8 cellular contexts compared by ENCODE assay signal in genomic region chr6:12483712-12484111, GRCh38.
DNase-seq lines count a peak whose midpoint lies in the region; ATAC-seq lines count a peak whose summit lies in the region.

No MANE protein-coding gene starts in this region.

- peak; percentile 87 for ATAC-seq in GM21381 (IDR thresholded peaks at IDR 0.05; ENCODE audit: unreplicated experiment)
- no peak for ATAC-seq in central memory CD8-positive, alpha-beta T cell (replicated peaks; ENCODE audit: extremely low read depth, poor library complexity, severe bottlenecking)
- peak; percentile 91 for ATAC-seq in stimulated activated naive CD8-positive, alpha-beta T cell treated with anti-CD3 and anti-CD28 coated beads, Interleukin-15, amount 100 ng/mL, for 72 hours
- no peak for ATAC-seq in HG03521 (IDR thresholded peaks at IDR 0.05; ENCODE audit: unreplicated experiment)

- peak; percentile 98 for DNase-seq in EL
- DNase-seq in HS-5 (ENCODE audit: low read depth): peak; percentile 92
- DNase-seq in central memory CD8-positive, alpha-beta T cell (ENCODE audit: low spot score in 2 of 2): no peak
- DNase-seq in stimulated activated naive CD8-positive, alpha-beta T cell treated with anti-CD3 and anti-CD28 coated beads, Interleukin-15, amount 100 ng/mL, for 72 hours: peak in 1 of 2 donors; percentile 39
- no peak for DNase-seq in D341Med (ENCODE audit: low spot score)
- DNase-seq in NCI-H774 (lab: John Stamatoyannopoulos, UW): no peak

- H3K36me3 Mint-ChIP-seq in central memory CD8-positive, alpha-beta T cell (ENCODE audit: insufficient read depth): no peaks in the 10 kb centered on the region

- no peaks in the 10 kb centered on the region for H3K4me1 Mint-ChIP-seq in central memory CD8-positive, alpha-beta T cell
- H3K4me1 Mint-ChIP-seq in stimulated activated naive CD8-positive, alpha-beta T cell treated with anti-CD3 and anti-CD28 coated beads, Interleukin-15, amount 100 ng/mL, for 72 hours: peaks cover 7% of the 10 kb centered on the region

- peaks cover 12% of the 10 kb centered on the region for H3K27me3 Mint-ChIP-seq in central memory CD8-positive, alpha-beta T cell
- H3K27me3 Mint-ChIP-seq in stimulated activated naive CD8-positive, alpha-beta T cell treated with anti-CD3 and anti-CD28 coated beads, Interleukin-15, amount 100 ng/mL, for 72 hours: no peaks in the 10 kb centered on the region

- no peak overlapping the region for H3K27ac Mint-ChIP-seq in central memory CD8-positive, alpha-beta T cell (ENCODE audit: low read depth)
- peak overlapping the region in 1 of 2 donors; percentile 55 for H3K27ac Mint-ChIP-seq in stimulated activated naive CD8-positive, alpha-beta T cell treated with anti-CD3 and anti-CD28 coated beads, Interleukin-15, amount 100 ng/mL, for 72 hours

- H3K9me3 Mint-ChIP-seq in central memory CD8-positive, alpha-beta T cell: no peaks in the 10 kb centered on the region
- H3K9me3 Mint-ChIP-seq in stimulated activated naive CD8-positive, alpha-beta T cell treated with anti-CD3 and anti-CD28 coated beads, Interleukin-15, amount 100 ng/mL, for 72 hours: no peaks in the 10 kb centered on the region

- peak overlapping the region; percentile 23 for H3K4me3 Mint-ChIP-seq in central memory CD8-positive, alpha-beta T cell
- peak overlapping the region; percentile 14 to 33 for H3K4me3 Mint-ChIP-seq in stimulated activated naive CD8-positive, alpha-beta T cell treated with anti-CD3 and anti-CD28 coated beads, Interleukin-15, amount 100 ng/mL, for 72 hours

Comparison
In these comparisons a context has a peak if more than half of its experiments do, and no peak if none do; other contexts are left out.
1. DNase-seq: peak in EL (single experiment) and HS-5 (single experiment); none in central memory CD8-positive, alpha-beta T cell (0 of 2), D341Med (single experiment) and NCI-H774 (single experiment).
2. ATAC-seq: peak in GM21381 (single experiment) and stimulated activated naive CD8-positive, alpha-beta T cell treated with anti-CD3 and anti-CD28 coated beads, Interleukin-15, amount 100 ng/mL, for 72 hours (single experiment); none in central memory CD8-positive, alpha-beta T cell (single experiment) and HG03521 (single experiment).